10 cellular contexts compared by ENCODE assay signal in the genomic region with DNA sequence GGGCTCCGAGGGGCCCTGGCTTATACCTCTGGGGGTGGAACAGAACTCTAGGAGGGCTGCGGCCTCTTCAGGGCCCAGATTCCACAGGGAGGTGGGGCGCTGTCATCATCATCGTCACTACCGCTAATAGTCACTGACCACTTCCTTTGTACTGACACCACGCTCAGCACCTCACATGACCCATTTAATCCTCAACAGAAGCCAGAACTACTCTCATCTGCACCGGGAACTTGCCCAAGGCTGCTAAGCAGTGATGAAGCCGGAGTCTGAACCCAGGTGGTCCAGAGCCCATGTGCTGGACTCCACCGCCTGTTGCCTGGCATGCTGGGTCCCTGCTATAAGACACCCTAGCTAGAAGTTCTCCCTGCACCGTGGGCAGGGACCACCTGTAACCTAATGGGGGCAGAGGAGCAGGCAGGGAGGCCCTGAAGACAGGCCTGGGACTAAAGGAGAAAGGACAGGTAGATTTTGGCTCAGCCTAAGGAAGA. TPM values are rescaled to one million over a fixed set of nuclear protein-coding genes. Genes with fewer than 3 reads are reported as not detected.
A peak's percentile ranks its signal among the peaks of the same experiment; 100 is the strongest.
DNase-seq lines count a peak whose midpoint lies in the region; ATAC-seq, FAIRE-seq and TF ChIP-seq lines count a peak whose summit lies in the region.
"Had no signal": no experiment of that assay in that cellular context is flagged by ENCODE, and none has a peak within 500 bp of the region (broad histone marks: within the 10 kb centered on the region; RNA-seq: fewer than 3 reads in every experiment).

No MANE protein-coding gene starts in this region.

- H3K4me3 Mint-ChIP-seq in stimulated activated memory B cell treated with anti-CD40 and anti-IgM and Interleukin-4, amounts not matched to agents 10 μg/mL and 1 μg/mL and 100 μg/mL, for 72 hours: no peak overlapping the region

- H3K4me1 ChIP-seq in cardiac muscle cell (ENCODE audit: low read depth): peaks cover 25% of the 10 kb centered on the region

- H3K9me3 Mint-ChIP-seq in stimulated activated memory B cell treated with anti-CD40 and anti-IgM and Interleukin-4, amounts not matched to agents 10 μg/mL and 1 μg/mL and 100 μg/mL, for 72 hours: no peaks in the 10 kb centered on the region

- no peak overlapping the region for H3K4me3 ChIP-seq in cardiac muscle cell
- H3K4me3 ChIP-seq: SK-N-MC had no signal

- H3K27ac Mint-ChIP-seq in stimulated activated memory B cell treated with anti-CD40 and anti-IgM and Interleukin-4, amounts not matched to agents 10 μg/mL and 1 μg/mL and 100 μg/mL, for 72 hours: peak overlapping the region; percentile 57

- peaks cover 50% of the 10 kb centered on the region for H3K36me3 Mint-ChIP-seq in stimulated activated memory B cell treated with anti-CD40 and anti-IgM and Interleukin-4, amounts not matched to agents 10 μg/mL and 1 μg/mL and 100 μg/mL, for 72 hours

- in situ Hi-C loops in KBM-7 (cut with MboI; ENCODE audit: low pct_unique_long_range_greater_than_20kb, low sequenced_read_pairs): no loop called here

- peaks cover 26% of the 10 kb centered on the region for H3K4me1 Mint-ChIP-seq in stimulated activated memory B cell treated with anti-CD40 and anti-IgM and Interleukin-4, amounts not matched to agents 10 μg/mL and 1 μg/mL and 100 μg/mL, for 72 hours

- peak overlapping the region; percentile 73 for H3K27ac ChIP-seq in cardiac muscle cell
- H3K27ac ChIP-seq: 22Rv1, SK-N-MC had no signal

- DNase-seq in NCI-H510A treated with DMSO at 0.1 percent for 48 hours (lab: John Stamatoyannopoulos, UW) (peak; percentile 4), NCI-H510A (lab: John Stamatoyannopoulos, UW) (no peak), activated T-cell treated with anti-CD3 and anti-CD28 coated beads for 48 hours (ENCODE audit: low read depth) (peak; percentile 29), cardiac muscle cell (ENCODE audit: low read depth in 1 of 2, low spot score in 1 of 2) (peak in 1 of 2 donors; percentile 82), KBM-7 (no peak), GM12891 (ENCODE audit: insufficient read length, low spot score) (no peak)

- no peaks in the 10 kb centered on the region for H3K27me3 Mint-ChIP-seq in stimulated activated memory B cell treated with anti-CD40 and anti-IgM and Interleukin-4, amounts not matched to agents 10 μg/mL and 1 μg/mL and 100 μg/mL, for 72 hours

- H3K9me3 ChIP-seq in cardiac muscle cell (ENCODE audit: low read depth): no peaks in the 10 kb centered on the region

- no peaks in the 10 kb centered on the region for H3K27me3 ChIP-seq in cardiac muscle cell

- no peak for TF ChIP-seq CTCF in cardiac muscle cell (IDR thresholded peaks at IDR 0.05; ENCODE audit: low read depth, low read length)

- H3K36me3 ChIP-seq in cardiac muscle cell: no peaks in the 10 kb centered on the region

- TF ChIP-seq POLR2A in GM12891 (IDR thresholded peaks at IDR 0.05; ENCODE audit: low read depth, low read length): no peak

- FAIRE-seq in GM12891 (lab: Jason Lieb, UNC): no peak

- no peak for ATAC-seq in stimulated activated memory B cell treated with anti-CD40 and anti-IgM and Interleukin-4, amounts not matched to agents 10 μg/mL and 1 μg/mL and 100 μg/mL, for 72 hours
- ATAC-seq in GM18870 (IDR thresholded peaks at IDR 0.05; ENCODE audit: unreplicated experiment): no peak

TF ChIP-seq in GM12891, 5 proteins besides CTCF, POLR2A, EP300 and RAD21:
- no peak for TF ChIP-seq POU2F2 (IDR thresholded peaks at IDR 0.05; ENCODE audit: low read depth, low read length)
- no peak for TF ChIP-seq SPI1 (IDR thresholded peaks at IDR 0.05; ENCODE audit: low read depth, low read length)
- no peak for TF ChIP-seq PAX5 (IDR thresholded peaks at IDR 0.05; ENCODE audit: insufficient read depth, low read length, severe bottlenecking)

RNA-seq across cellular contexts. Expression of gene UNC13D, which starts 12.0 kb away (rescaled TPM):
- 4.6 and 14.8 TPM in 2 replicates for total RNA-seq in cardiac muscle cell
- polyA plus RNA-seq in cardiac muscle cell: 10.8 and 24.6 TPM in 2 replicates
- polyA plus RNA-seq in GM12891 (2012; ENCODE audit: low read depth, missing spikeins): 25.9 TPM

RNA-seq across cellular contexts. Expression of gene WBP2, which starts 22.9 kb away (rescaled TPM):
- total RNA-seq in cardiac muscle cell: 61.3 and 75.6 TPM in 2 replicates
- polyA plus RNA-seq in cardiac muscle cell: 160 and 161 TPM in 2 replicates
- 60.5 TPM for polyA plus RNA-seq in GM12891 (2012; ENCODE audit: low read depth, missing spikeins)

RNA-seq across cellular contexts. Expression of gene TRIM47, which starts 46.2 kb away (rescaled TPM):
- total RNA-seq in cardiac muscle cell: 1.3 and 4.6 TPM in 2 replicates
- polyA plus RNA-seq in cardiac muscle cell: 2.2 and 2.9 TPM in 2 replicates
- 1.0 TPM for polyA plus RNA-seq in GM12891 (2012; ENCODE audit: low read depth, missing spikeins)

RNA-seq across cellular contexts. Expression of gene UNK, which starts 47.6 kb away (rescaled TPM):
- 34.2 and 37.8 TPM in 2 replicates for total RNA-seq in cardiac muscle cell
- polyA plus RNA-seq in cardiac muscle cell: 20.5 and 35.9 TPM in 2 replicates
- 20.3 TPM for polyA plus RNA-seq in GM12891 (2012; ENCODE audit: low read depth, missing spikeins)

Comparison
In these comparisons a context has a peak if more than half of its experiments do, and no peak if none do; other contexts are left out.
1. DNase-seq: peak in NCI-H510A treated with DMSO at 0.1 percent for 48 hours (single experiment) and activated T-cell treated with anti-CD3 and anti-CD28 coated beads for 48 hours (single experiment); none in NCI-H510A (single experiment), KBM-7 (single experiment) and GM12891 (single experiment).